Comparison of ENCODE assay signal across 1 cellular context in the genomic region with DNA sequence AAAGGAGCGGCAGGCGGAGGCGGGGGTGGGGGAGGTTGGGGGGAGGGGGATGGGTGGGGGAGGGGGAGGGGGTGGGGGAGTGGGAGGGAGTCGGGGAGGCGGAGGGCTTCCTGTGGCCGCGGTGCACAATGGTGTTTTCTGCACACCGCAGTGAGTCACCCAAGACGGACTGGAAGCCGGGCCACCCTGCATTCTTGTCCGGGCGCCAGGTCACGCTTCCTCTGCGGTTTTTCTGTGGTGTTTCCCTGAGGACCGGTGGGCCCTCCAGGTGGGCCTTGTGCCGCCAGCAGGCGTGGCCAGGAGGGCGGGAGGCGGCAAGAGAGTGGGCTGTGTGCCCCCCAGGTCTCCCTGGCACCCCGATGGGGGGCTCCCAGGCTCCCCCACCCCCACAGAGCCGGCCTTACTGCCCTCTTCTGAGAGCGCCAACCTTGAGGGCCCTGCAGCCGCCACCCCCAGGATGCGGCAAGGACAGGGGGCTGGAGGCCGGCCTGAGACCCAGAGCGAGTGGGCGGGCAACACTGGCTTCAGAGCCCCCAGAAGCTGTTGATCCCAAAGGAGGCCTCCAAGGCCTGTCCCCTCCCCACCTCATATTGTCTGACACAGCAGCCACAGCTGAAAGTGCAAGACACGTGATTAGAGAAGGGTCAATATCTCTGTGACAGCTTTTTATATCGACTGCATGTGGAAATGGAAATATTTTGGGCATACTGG.
A peak's percentile ranks its signal among the peaks of the same experiment; 100 is the strongest.
TF ChIP-seq lines count a peak whose summit lies in the region.

No MANE protein-coding gene starts in this region.

TF ChIP-seq in SK-N-SH, 30 proteins besides CTCF, POLR2A, EP300 and RAD21 (continued from another document):
- TF ChIP-seq, protein P1, sequence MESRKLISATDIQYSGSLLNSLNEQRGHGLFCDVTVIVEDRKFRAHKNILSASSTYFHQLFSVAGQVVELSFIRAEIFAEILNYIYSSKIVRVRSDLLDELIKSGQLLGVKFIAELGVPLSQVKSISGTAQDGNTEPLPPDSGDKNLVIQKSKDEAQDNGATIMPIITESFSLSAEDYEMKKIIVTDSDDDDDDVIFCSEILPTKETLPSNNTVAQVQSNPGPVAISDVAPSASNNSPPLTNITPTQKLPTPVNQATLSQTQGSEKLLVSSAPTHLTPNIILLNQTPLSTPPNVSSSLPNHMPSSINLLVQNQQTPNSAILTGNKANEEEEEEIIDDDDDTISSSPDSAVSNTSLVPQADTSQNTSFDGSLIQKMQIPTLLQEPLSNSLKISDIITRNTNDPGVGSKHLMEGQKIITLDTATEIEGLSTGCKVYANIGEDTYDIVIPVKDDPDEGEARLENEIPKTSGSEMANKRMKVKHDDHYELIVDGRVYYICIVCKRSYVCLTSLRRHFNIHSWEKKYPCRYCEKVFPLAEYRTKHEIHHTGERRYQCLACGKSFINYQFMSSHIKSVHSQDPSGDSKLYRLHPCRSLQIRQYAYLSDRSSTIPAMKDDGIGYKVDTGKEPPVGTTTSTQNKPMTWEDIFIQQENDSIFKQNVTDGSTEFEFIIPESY (IDR thresholded peaks at IDR 0.05; ENCODE audit: borderline replicate concordance, low read depth), result 0 out of 2 replicates have a peak, but pooled peaks have one; percentile 32
- TF ChIP-seq TEAD4 (IDR thresholded peaks at IDR 0.05; ENCODE audit: borderline replicate concordance, insufficient read depth) (peak; percentile 84), JUND (IDR thresholded peaks at IDR 0.05) (peak; percentile 72; the same call in 1 of the 2 replicates), FOSL2 (IDR thresholded peaks at IDR 0.05; ENCODE audit: borderline replicate concordance, low read depth) (peak; percentile 85), NFIC (IDR thresholded peaks at IDR 0.05; ENCODE audit: borderline replicate concordance) (peak; percentile 90), TCF12 (IDR thresholded peaks at IDR 0.05) (peak; percentile 63; the same call in 1 of the 2 replicates), NRF1 (IDR thresholded peaks at IDR 0.05; ENCODE audit: low read depth, low read length) (no peak), RXRA (IDR thresholded peaks at IDR 0.05; ENCODE audit: borderline replicate concordance, low read depth) (peak; percentile 73; the same call in 1 of the 2 replicates), RCOR1 (IDR thresholded peaks at IDR 0.05; ENCODE audit: low read length) (no peak)
- TF ChIP-seq, protein P2, sequence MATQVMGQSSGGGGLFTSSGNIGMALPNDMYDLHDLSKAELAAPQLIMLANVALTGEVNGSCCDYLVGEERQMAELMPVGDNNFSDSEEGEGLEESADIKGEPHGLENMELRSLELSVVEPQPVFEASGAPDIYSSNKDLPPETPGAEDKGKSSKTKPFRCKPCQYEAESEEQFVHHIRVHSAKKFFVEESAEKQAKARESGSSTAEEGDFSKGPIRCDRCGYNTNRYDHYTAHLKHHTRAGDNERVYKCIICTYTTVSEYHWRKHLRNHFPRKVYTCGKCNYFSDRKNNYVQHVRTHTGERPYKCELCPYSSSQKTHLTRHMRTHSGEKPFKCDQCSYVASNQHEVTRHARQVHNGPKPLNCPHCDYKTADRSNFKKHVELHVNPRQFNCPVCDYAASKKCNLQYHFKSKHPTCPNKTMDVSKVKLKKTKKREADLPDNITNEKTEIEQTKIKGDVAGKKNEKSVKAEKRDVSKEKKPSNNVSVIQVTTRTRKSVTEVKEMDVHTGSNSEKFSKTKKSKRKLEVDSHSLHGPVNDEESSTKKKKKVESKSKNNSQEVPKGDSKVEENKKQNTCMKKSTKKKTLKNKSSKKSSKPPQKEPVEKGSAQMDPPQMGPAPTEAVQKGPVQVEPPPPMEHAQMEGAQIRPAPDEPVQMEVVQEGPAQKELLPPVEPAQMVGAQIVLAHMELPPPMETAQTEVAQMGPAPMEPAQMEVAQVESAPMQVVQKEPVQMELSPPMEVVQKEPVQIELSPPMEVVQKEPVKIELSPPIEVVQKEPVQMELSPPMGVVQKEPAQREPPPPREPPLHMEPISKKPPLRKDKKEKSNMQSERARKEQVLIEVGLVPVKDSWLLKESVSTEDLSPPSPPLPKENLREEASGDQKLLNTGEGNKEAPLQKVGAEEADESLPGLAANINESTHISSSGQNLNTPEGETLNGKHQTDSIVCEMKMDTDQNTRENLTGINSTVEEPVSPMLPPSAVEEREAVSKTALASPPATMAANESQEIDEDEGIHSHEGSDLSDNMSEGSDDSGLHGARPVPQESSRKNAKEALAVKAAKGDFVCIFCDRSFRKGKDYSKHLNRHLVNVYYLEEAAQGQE (IDR thresholded peaks at IDR 0.05; ENCODE audit: low read depth, low read length), result 0 out of 2 replicates have a peak, but pooled peaks have one; percentile 20
- TF ChIP-seq, protein P3, sequence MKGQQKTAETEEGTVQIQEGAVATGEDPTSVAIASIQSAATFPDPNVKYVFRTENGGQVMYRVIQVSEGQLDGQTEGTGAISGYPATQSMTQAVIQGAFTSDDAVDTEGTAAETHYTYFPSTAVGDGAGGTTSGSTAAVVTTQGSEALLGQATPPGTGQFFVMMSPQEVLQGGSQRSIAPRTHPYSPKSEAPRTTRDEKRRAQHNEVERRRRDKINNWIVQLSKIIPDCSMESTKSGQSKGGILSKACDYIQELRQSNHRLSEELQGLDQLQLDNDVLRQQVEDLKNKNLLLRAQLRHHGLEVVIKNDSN (IDR thresholded peaks at IDR 0.05; ENCODE audit: borderline replicate concordance, low read depth), result peak; percentile 46; the same call in 1 of the 2 replicates
- TF ChIP-seq, protein P4, sequence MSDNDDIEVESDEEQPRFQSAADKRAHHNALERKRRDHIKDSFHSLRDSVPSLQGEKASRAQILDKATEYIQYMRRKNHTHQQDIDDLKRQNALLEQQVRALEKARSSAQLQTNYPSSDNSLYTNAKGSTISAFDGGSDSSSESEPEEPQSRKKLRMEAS (IDR thresholded peaks at IDR 0.05; ENCODE audit: low read depth), result peak; percentile 62; the same call in 1 of the 2 replicates
